ENCODE assay signal across 11 cellular contexts in genomic region chr14:31059152-31059924, GRCh38. TPM values are rescaled to one million over a fixed set of nuclear protein-coding genes. Genes with fewer than 3 reads are reported as not detected.
A peak's percentile ranks its signal among the peaks of the same experiment; 100 is the strongest.
DNase-seq lines count a peak whose midpoint lies in the region; ATAC-seq, FAIRE-seq and TF ChIP-seq lines count a peak whose summit lies in the region.
"Had no signal": no experiment of that assay in that cellular context is flagged by ENCODE, and none has a peak within 500 bp of the region (broad histone marks: within the 10 kb centered on the region; RNA-seq: fewer than 3 reads in every experiment).

No MANE protein-coding gene starts in this region.

- no peaks in the 10 kb centered on the region for H3K9me3 Mint-ChIP-seq in astrocyte (ENCODE audit: unreplicated experiment)

- CTCF ChIA-PET in AG04450 (lab: Charles Lee), result interaction anchor here (0.6 to 1.1 kb wide), 2 partner anchors 19 to 21 kb away, joined by 3 read pairs; no protein-coding TSS in a partner anchor

- H2AFZ ChIP-seq in astrocyte (ENCODE audit: low read depth, low read length), result no peak overlapping the region

- FAIRE-seq in astrocyte (lab: Jason Lieb, UNC), result no peak
- FAIRE-seq in kidney (lab: Jason Lieb, UNC), result no peak

- peak overlapping the region; percentile 8 for H3K4me2 ChIP-seq in astrocyte (ENCODE audit: low read length)

- no peaks in the 10 kb centered on the region for H3K9me3 ChIP-seq in AG04450 (ENCODE audit: control insufficient read depth, insufficient read depth, low read length)
- H3K9me3 ChIP-seq in astrocyte (ENCODE audit: insufficient read depth, low read depth, low read length), result no peaks in the 10 kb centered on the region
- H3K9me3 ChIP-seq in kidney (ENCODE audit: control insufficient read depth in 1 of 2, low read length in 2 of 2), result no peaks in the 10 kb centered on the region
- H3K9me3 ChIP-seq: Caco-2 had no signal

- H3K27ac ChIP-seq in AG04450 (ENCODE audit: low read depth, low read length), result no peak overlapping the region
- peak overlapping the region; percentile 17 for H3K27ac ChIP-seq in astrocyte (ENCODE audit: low read depth, low read length)
- H3K27ac ChIP-seq in kidney (ENCODE audit: low read depth in 2 of 2, low read length in 2 of 2), result no peak overlapping the region
- H3K27ac ChIP-seq: dorsolateral prefrontal cortex had no signal

- H3K4me3 ChIP-seq in AG04450 (ENCODE audit: low read depth, low read length), result no peak overlapping the region
- no peak overlapping the region for H3K4me3 ChIP-seq in astrocyte (ENCODE audit: insufficient read depth, low read depth, low read length)
- H3K4me3 ChIP-seq in kidney (ENCODE audit: low read length in 2 of 2), result no peak overlapping the region
- H3K4me3 ChIP-seq: dorsolateral prefrontal cortex had no signal

- H3K4me1 Mint-ChIP-seq in astrocyte (ENCODE audit: low read depth, unreplicated experiment), result peaks cover 20% of the 10 kb centered on the region

- peak overlapping the region; percentile 95 for H3K27ac Mint-ChIP-seq in astrocyte (ENCODE audit: unreplicated experiment)

- intact Hi-C loops in kidney (cut with DNase I), result no loop called here

- no peaks in the 10 kb centered on the region for H3K27me3 Mint-ChIP-seq in astrocyte (ENCODE audit: low read depth, unreplicated experiment)

- no peaks in the 10 kb centered on the region for H3K79me2 ChIP-seq in astrocyte (ENCODE audit: insufficient read depth, low read length)

- ATAC-seq in HG02571 (IDR thresholded peaks at IDR 0.05; ENCODE audit: unreplicated experiment), result no peak
- ATAC-seq in HG03520 (IDR thresholded peaks at IDR 0.05; ENCODE audit: unreplicated experiment), result no peak

- POLR2A ChIA-PET in AG04450 (lab: Yijun Ruan, JAX), result interaction anchor here (0.7 to 1.1 kb wide), 3 partner anchors 11 to 33 kb away, joined by 3 to 7 read pairs (median 4); partner anchors contain the start of gene STRN3

- H3K4me1 ChIP-seq in astrocyte (ENCODE audit: insufficient read depth, low read length) (peaks cover 10% of the 10 kb centered on the region), kidney (ENCODE audit: control insufficient read depth in 1 of 2, insufficient read depth in 1 of 2, low read depth in 1 of 2, low read length in 2 of 2) (no peaks in the 10 kb centered on the region)
- H3K4me1 ChIP-seq: Caco-2 had no signal

- no peaks in the 10 kb centered on the region for H4K20me1 ChIP-seq in astrocyte (ENCODE audit: insufficient read depth, low read length)

- no peak overlapping the region for H3K9ac ChIP-seq in astrocyte (ENCODE audit: low read length)
- H3K9ac ChIP-seq in kidney (ENCODE audit: low read length in 2 of 2), result no peak overlapping the region

- peak; percentile 57 for DNase-seq in AG04450 (ENCODE audit: low read depth, low spot score)
- DNase-seq in HuH-7.5 (ENCODE audit: low spot score), result peak; percentile 40
- DNase-seq in astrocyte (ENCODE audit: low read depth), result peak; percentile 93
- DNase-seq in kidney, result peak; percentile 80
- DNase-seq in activated gamma-delta T cell treated with Interleukin-2 at 50 U/mL for 16 hours, result no peak
- DNase-seq in NK-92 treated with Interleukin-12 subunit alpha and Interleukin-12 subunit beta, amount 100 ng/mL, for 24 hours (lab: John Stamatoyannopoulos, UW), result no peak
- DNase-seq: dorsolateral prefrontal cortex; stimulated activated CD4-positive, alpha-beta T cell treated with anti-CD3 and anti-CD28 coated beads, Interleukin-4, amount 100 ng/mL, for 1 hour had no signal

- H3K4me3 Mint-ChIP-seq in astrocyte (ENCODE audit: unreplicated experiment), result no peak overlapping the region

- no peaks in the 10 kb centered on the region for H3K27me3 ChIP-seq in AG04450 (ENCODE audit: control insufficient read depth, insufficient read depth, low read length)
- no peaks in the 10 kb centered on the region for H3K27me3 ChIP-seq in astrocyte (ENCODE audit: insufficient read depth, low read length)
- H3K27me3 ChIP-seq: dorsolateral prefrontal cortex had no signal

- no peaks in the 10 kb centered on the region for H3K36me3 ChIP-seq in astrocyte (ENCODE audit: insufficient read depth, low read length)
- H3K36me3 ChIP-seq in kidney (ENCODE audit: control insufficient read depth in 1 of 2, insufficient read depth in 2 of 2, low read length in 2 of 2), result no peaks in the 10 kb centered on the region

- TF ChIP-seq CTCF in AG04450 (IDR thresholded peaks at IDR 0.05; ENCODE audit: low read depth, low read length) (no peak), astrocyte (IDR thresholded peaks at IDR 0.05; ENCODE audit: insufficient read depth, low read depth, low read length) (no peak), kidney (IDR thresholded peaks at IDR 0.05; ENCODE audit: borderline replicate concordance, extremely low read depth, insufficient read depth) (no peak)

- H3K36me3 Mint-ChIP-seq in astrocyte (ENCODE audit: low read depth, unreplicated experiment), result no peaks in the 10 kb centered on the region

RNA-seq across cellular contexts. Expression of gene STRN3, which starts 33.2 kb away (rescaled TPM):
- polyA plus RNA-seq in AG04450 (2011; rRNA removed) (30.6 and 41.1 TPM in 2 replicates), kidney (ENCODE audit: insufficient read depth, low read depth, low replicate concordance) (10.6 TPM)
- 40.1 and 65.9 TPM in 2 replicates for polyA minus RNA-seq in AG04450 (2011; rRNA and poly(A)+ RNA removed)
- total RNA-seq in astrocyte (46.6 and 48.4 TPM in 2 replicates), kidney (52.9 TPM)

RNA-seq across cellular contexts. Expression of gene AP4S1, which starts 33.9 kb away (rescaled TPM):
- polyA plus RNA-seq in AG04450 (2011; rRNA removed) (5.5 and 8.0 TPM in 2 replicates), kidney (ENCODE audit: insufficient read depth, low read depth, low replicate concordance) (9.0 TPM)
- 4.1 and 4.8 TPM in 2 replicates for polyA minus RNA-seq in AG04450 (2011; rRNA and poly(A)+ RNA removed)
- total RNA-seq in astrocyte (5.7 TPM in 2 replicates), kidney (12.0 TPM)

Comparison
In these comparisons a context has a peak if more than half of its experiments do, and no peak if none do; other contexts are left out.
1. DNase-seq: peak in AG04450 (single experiment), HuH-7.5 (single experiment), astrocyte (single experiment) and kidney (single experiment); none in activated gamma-delta T cell treated with Interleukin-2 at 50 U/mL for 16 hours (single experiment) and NK-92 treated with Interleukin-12 subunit alpha and Interleukin-12 subunit beta, amount 100 ng/mL, for 24 hours (single experiment).